24 cellular contexts compared by ENCODE assay signal in genomic region chr17:55416000-55416399, GRCh38. TPM values are rescaled to one million over a fixed set of nuclear protein-coding genes. Genes with fewer than 3 reads are reported as not detected.
DNase-seq lines count a peak whose midpoint lies in the region; ATAC-seq and TF ChIP-seq lines count a peak whose summit lies in the region.
"Had no signal": no experiment of that assay in that cellular context is flagged by ENCODE, and none has a peak within 500 bp of the region (broad histone marks: within the 10 kb centered on the region; RNA-seq: fewer than 3 reads in every experiment).

No MANE protein-coding gene starts in this region.

- peaks cover 3% of the 10 kb centered on the region for H3K9me3 Mint-ChIP-seq in activated CD4-positive, alpha-beta T cell treated with anti-CD3 and anti-CD28 coated beads for 36 hours (ENCODE audit: low read depth)
- H3K9me3 Mint-ChIP-seq: activated CD8-positive, alpha-beta T cell treated with anti-CD3 and anti-CD28 coated beads for 36 hours; activated naive CD4-positive, alpha-beta T cell treated with anti-CD3 and anti-CD28 coated beads for 36 hours; stimulated activated effector memory CD8-positive, alpha-beta T cell treated with anti-CD3 and anti-CD28 coated beads, Interleukin-12 subunit alpha, Interleukin-12 subunit beta, amount 100 ng/mL, for 72 hours had no signal

- peak; percentile 30 to 46 for ATAC-seq in right cardiac atrium
- ATAC-seq in activated CD4-positive, alpha-beta T cell treated with anti-CD3 and anti-CD28 coated beads for 36 hours = no peak
- ATAC-seq: activated CD8-positive, alpha-beta T cell treated with anti-CD3 and anti-CD28 coated beads for 36 hours; HCT116; stimulated activated effector memory CD8-positive, alpha-beta T cell treated with anti-CD3 and anti-CD28 coated beads, Interleukin-12 subunit alpha, Interleukin-12 subunit beta, amount 100 ng/mL, for 72 hours; upper lobe of right lung had no signal

- DNase-seq in OCI-M1 (lab: John Stamatoyannopoulos, UW) (peak; percentile 22), coronary artery (ENCODE audit: low spot score) (no peak), right cardiac atrium (no peak), pons (ENCODE audit: low spot score) (no peak), EL (no peak)
- no peak for DNase-seq in activated CD4-positive, alpha-beta T cell treated with anti-CD3 and anti-CD28 coated beads for 36 hours
- DNase-seq: activated CD8-positive, alpha-beta T cell treated with anti-CD3 and anti-CD28 coated beads for 36 hours; Caco-2; DMS53; Kasumi-1; NCI-H1417 treated with DMSO at 0.1 percent for 48 hours; NCI-H2081; NCI-H526; ovary; SIG-M5; stimulated activated CD4-positive, alpha-beta T cell treated with anti-CD3 and anti-CD28 coated beads, Interleukin-4, amount 100 ng/mL, for 4 hours; substantia nigra; upper lobe of right lung had no signal

- POLR2A ChIA-PET in activated CD4-positive, alpha-beta T cell treated with anti-CD3 and anti-CD28 coated beads for 36 hours (lab: Charles Lee) = no interaction called here

- TF ChIP-seq CTCF in coronary artery (IDR thresholded peaks at IDR 0.05) = no peak

- H3K4me3 ChIP-seq in coronary artery (no peak overlapping the region), right cardiac atrium (ENCODE audit: low read length) (no peak overlapping the region), subcutaneous abdominal adipose tissue (ENCODE audit: low read depth in 1 of 5, low read length in 5 of 5) (no peak overlapping the region)
- H3K4me3 ChIP-seq: lung, ovary, upper lobe of right lung had no signal

- no peaks in the 10 kb centered on the region for H3K27me3 ChIP-seq in right cardiac atrium (ENCODE audit: control insufficient read depth, insufficient read depth)
- H3K27me3 ChIP-seq in subcutaneous abdominal adipose tissue (ENCODE audit: control insufficient read depth in 5 of 5, insufficient read depth in 4 of 5, low read length in 5 of 5) = no peaks in the 10 kb centered on the region
- H3K27me3 ChIP-seq: ovary, upper lobe of right lung had no signal

- no peak overlapping the region for H3K4me3 Mint-ChIP-seq in activated CD4-positive, alpha-beta T cell treated with anti-CD3 and anti-CD28 coated beads for 36 hours
- H3K4me3 Mint-ChIP-seq: activated CD8-positive, alpha-beta T cell treated with anti-CD3 and anti-CD28 coated beads for 36 hours; activated naive CD4-positive, alpha-beta T cell treated with anti-CD3 and anti-CD28 coated beads for 36 hours; stimulated activated effector memory CD8-positive, alpha-beta T cell treated with anti-CD3 and anti-CD28 coated beads, Interleukin-12 subunit alpha, Interleukin-12 subunit beta, amount 100 ng/mL, for 72 hours had no signal

- H3K27ac ChIP-seq in coronary artery = peak overlapping the region; percentile 47 to 78
- no peak overlapping the region for H3K27ac ChIP-seq in right cardiac atrium (ENCODE audit: low read length)
- H3K27ac ChIP-seq in subcutaneous abdominal adipose tissue (ENCODE audit: low read depth, low read length) = peak overlapping the region; percentile 97
- H3K27ac ChIP-seq: C4-2B, ovary, upper lobe of right lung had no signal

- H3K4me1 ChIP-seq in right cardiac atrium (ENCODE audit: control insufficient read depth, insufficient read depth, low read length) (peaks cover 10% of the 10 kb centered on the region), subcutaneous abdominal adipose tissue (ENCODE audit: control insufficient read depth in 5 of 5, insufficient read depth in 5 of 5, low read length in 5 of 5) (peaks cover 2 to 68% (median 58%) of the 10 kb centered on the region in 5 donors)

- H3K27ac Mint-ChIP-seq in activated CD4-positive, alpha-beta T cell treated with anti-CD3 and anti-CD28 coated beads for 36 hours = no peak overlapping the region
- H3K27ac Mint-ChIP-seq: activated CD8-positive, alpha-beta T cell treated with anti-CD3 and anti-CD28 coated beads for 36 hours; activated naive CD4-positive, alpha-beta T cell treated with anti-CD3 and anti-CD28 coated beads for 36 hours had no signal

- H3K36me3 Mint-ChIP-seq in activated CD4-positive, alpha-beta T cell treated with anti-CD3 and anti-CD28 coated beads for 36 hours (ENCODE audit: low read depth) = peaks cover 20% of the 10 kb centered on the region

- CTCF ChIA-PET in activated CD4-positive, alpha-beta T cell treated with anti-CD3 and anti-CD28 coated beads for 36 hours (lab: Charles Lee) = interaction anchor here (0.7 to 1.2 kb wide), 3 partner anchors 11 to 65 kb away, joined by 3 to 4 read pairs (median 3); no protein-coding TSS in a partner anchor

- intact Hi-C loops in right cardiac atrium (cut with DNase I) = no loop called here
- intact Hi-C loops in activated CD4-positive, alpha-beta T cell treated with anti-CD3 and anti-CD28 coated beads for 36 hours (cut with DNase I, micrococcal nuclease) = loop anchor here in 1 of 2 experiments (5.0 to 10.0 kb wide), 2 partner anchors 96 to 151 kb away; partner anchors contain the start of genes HLF and SMIM36

- H3K9me3 ChIP-seq in right cardiac atrium (ENCODE audit: control insufficient read depth, low read length) = no peaks in the 10 kb centered on the region
- H3K9me3 ChIP-seq in subcutaneous abdominal adipose tissue (ENCODE audit: control insufficient read depth in 5 of 5, low read length in 5 of 5) = no peaks in the 10 kb centered on the region
- H3K9me3 ChIP-seq: Caco-2, ovary, upper lobe of right lung had no signal

- H3K27me3 Mint-ChIP-seq in activated CD4-positive, alpha-beta T cell treated with anti-CD3 and anti-CD28 coated beads for 36 hours = no peaks in the 10 kb centered on the region
- H3K27me3 Mint-ChIP-seq: activated CD8-positive, alpha-beta T cell treated with anti-CD3 and anti-CD28 coated beads for 36 hours had no signal

- peak overlapping the region in 1 of 5 donors; percentile 42 for H3K9ac ChIP-seq in subcutaneous abdominal adipose tissue (ENCODE audit: low read length in 5 of 5)

- H3K4me1 Mint-ChIP-seq in activated CD4-positive, alpha-beta T cell treated with anti-CD3 and anti-CD28 coated beads for 36 hours = peaks cover 39% of the 10 kb centered on the region

- peaks cover 7 to 32% (median 24%) of the 10 kb centered on the region in 5 donors for H3K36me3 ChIP-seq in subcutaneous abdominal adipose tissue (ENCODE audit: control insufficient read depth in 5 of 5, insufficient read depth in 5 of 5, low read length in 5 of 5)
- H3K36me3 ChIP-seq: ovary had no signal

RNA-seq across cellular contexts. Expression of gene MMD, which starts 5.6 kb away (rescaled TPM):
- 10 to 100 TPM; 10.3 to 19.0 (median 11.5) TPM for total RNA-seq in right cardiac atrium
- polyA plus RNA-seq in right cardiac atrium = 10.5 TPM
- 10 to 100 TPM; 17.4 to 19.6 TPM for total RNA-seq in activated CD4-positive, alpha-beta T cell treated with anti-CD3 and anti-CD28 coated beads for 36 hours
